Comparison of ENCODE assay signal across 19 cellular contexts in genomic region chr1:219264557-219264956, GRCh38.
DNase-seq lines count a peak whose midpoint lies in the region; ATAC-seq lines count a peak whose summit lies in the region.
"Had no signal": no experiment of that assay in that cellular context is flagged by ENCODE, and none has a peak within 500 bp of the region (broad histone marks: within the 10 kb centered on the region; RNA-seq: fewer than 3 reads in every experiment).

No MANE protein-coding gene starts in this region.

- 35% methylated on average over 3 of the region's 5 CpGs for WGBS in HUES64

- peak overlapping the region; percentile 17 for H2AFZ ChIP-seq in neuron (ENCODE audit: low read depth, low read length)

- ATAC-seq in GM18870 (IDR thresholded peaks at IDR 0.05; ENCODE audit: unreplicated experiment) = no peak

- H3K4me3 ChIP-seq in HUES64 (ENCODE audit: low read length) (no peak overlapping the region), neuron (ENCODE audit: low read length) (peak overlapping the region; percentile 5)
- H3K4me3 ChIP-seq: ovary, skin epidermis, thyroid gland had no signal

- H3K4me1 ChIP-seq in HUES64 (ENCODE audit: insufficient read depth, low read length) = peaks cover 16% of the 10 kb centered on the region
- H3K4me1 ChIP-seq in neuron (ENCODE audit: insufficient read depth, low read length) = peaks cover 23% of the 10 kb centered on the region
- H3K4me1 ChIP-seq: thyroid gland had no signal

- no peaks in the 10 kb centered on the region for H3K36me3 ChIP-seq in HUES64 (ENCODE audit: insufficient read depth, low read length)
- no peaks in the 10 kb centered on the region for H3K36me3 ChIP-seq in neuron (ENCODE audit: insufficient read depth, low read length)
- H3K36me3 ChIP-seq: ovary, thyroid gland had no signal

- H3K27ac ChIP-seq in HUES64 (ENCODE audit: low read depth, low read length) = peak overlapping the region; percentile 61
- H3K27ac ChIP-seq: ovary, skin epidermis, thyroid gland had no signal

- no peak overlapping the region for H3K9ac ChIP-seq in HUES64 (ENCODE audit: low read depth, low read length)

- H3K27me3 ChIP-seq in HUES64 (ENCODE audit: insufficient read depth, low read length) (no peaks in the 10 kb centered on the region), neuron (ENCODE audit: insufficient read depth, low read length) (no peaks in the 10 kb centered on the region)
- H3K27me3 ChIP-seq: ovary, thyroid gland had no signal

- peak; percentile 51 for DNase-seq in NCI-H460 (ENCODE audit: extremely low read depth, low read depth)
- peak; percentile 31 for DNase-seq in fibroblast of peridontal ligament (ENCODE audit: extremely low read depth)
- no peak for DNase-seq in GOT3 (lab: John Stamatoyannopoulos, UW)
- DNase-seq in NCI-H1694 (lab: John Stamatoyannopoulos, UW) = no peak
- DNase-seq in NCI-H1105 treated with DMSO at 0.1 percent for 48 hours (lab: John Stamatoyannopoulos, UW) = no peak
- DNase-seq: activated CD4-positive, CD25-positive, alpha-beta regulatory T cell treated with anti-CD3 and anti-CD28 coated beads, Interleukin-2, amount 50 U/mL, for 72 hours; activated effector memory CD4-positive, alpha-beta T cell treated with Interleukin-2 at 50 U/mL for 16 hours; GF-D8; glutamatergic neuron; kidney; NCI-H2029 treated with DMSO at 0.1 percent for 48 hours; ovary; stimulated activated CD4-positive, alpha-beta T cell treated with anti-CD3 and anti-CD28 coated beads, Interleukin-4, amount 100 ng/mL, for 4 hours; T-helper 2 cell; thyroid gland had no signal

- H3K9me3 ChIP-seq in HUES64 (ENCODE audit: insufficient read depth, low read depth, low read length) = 0 out of 2 replicates have a peak, but pooled peaks cover 2% of the 10 kb centered on the region
- H3K9me3 ChIP-seq in neuron (ENCODE audit: low read length) = no peaks in the 10 kb centered on the region
- H3K9me3 ChIP-seq: ovary, thyroid gland had no signal

Comparison
In these comparisons a context has a peak if more than half of its experiments do, and no peak if none do; other contexts are left out.
1. DNase-seq: peak in NCI-H460 (single experiment) and fibroblast of peridontal ligament (single experiment); none in GOT3 (single experiment), NCI-H1694 (single experiment) and NCI-H1105 treated with DMSO at 0.1 percent for 48 hours (single experiment).